ENCODE assay signal across 1 cellular context in the genomic region with DNA sequence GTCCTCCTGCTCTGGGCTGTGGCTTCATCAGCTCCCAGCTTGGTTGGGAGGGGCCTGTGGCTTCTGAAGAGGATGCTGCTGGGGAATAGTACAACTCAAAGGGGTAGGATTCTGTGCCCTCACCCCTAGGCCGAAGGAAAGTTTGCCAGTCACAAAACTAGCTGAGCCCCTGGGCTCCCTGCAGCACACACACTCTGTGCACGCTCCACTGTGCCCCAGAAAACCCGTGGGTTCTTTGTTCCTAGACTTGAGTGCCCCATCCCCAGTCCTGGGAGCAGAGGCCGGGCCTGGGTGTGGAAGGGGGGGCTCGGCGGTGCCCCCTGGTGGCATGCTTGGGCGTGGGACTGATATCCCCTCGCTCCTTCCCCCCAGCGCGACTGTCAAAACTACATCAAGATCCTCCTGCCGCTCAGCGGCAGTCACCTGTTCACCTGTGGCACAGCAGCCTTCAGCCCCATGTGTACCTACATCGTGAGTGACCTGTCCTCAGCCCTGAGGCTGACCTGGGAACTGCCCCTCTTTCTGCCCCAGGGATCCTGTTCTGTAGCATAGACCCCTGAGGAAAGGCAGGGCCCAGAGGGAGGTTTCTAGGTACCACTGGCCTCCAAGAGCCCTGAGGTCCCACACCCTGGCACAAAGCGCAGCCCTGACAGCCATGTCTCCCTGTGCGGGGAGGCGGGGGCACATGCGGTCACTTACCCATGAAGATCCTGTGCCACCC.
TF ChIP-seq lines count a peak whose summit lies in the region.

No MANE protein-coding gene starts in this region.

TF ChIP-seq in HepG2, 621 proteins besides CTCF, POLR2A, EP300 and RAD21 (continues in another document):
- TF ChIP-seq ZKSCAN1 (IDR thresholded peaks at IDR 0.05; ENCODE audit: low read length) (no peak), KAT2B (IDR thresholded peaks at IDR 0.05; ENCODE audit: borderline replicate concordance, low read depth, low read length) (no peak), POLR2AphosphoS2 (IDR thresholded peaks at IDR 0.05; ENCODE audit: low read depth, low read length) (no peak), FLYWCH1 (CRISPR knock-in tag; IDR thresholded peaks at IDR 0.05) (no peak), PATZ1 (CRISPR knock-in tag; IDR thresholded peaks at IDR 0.05) (peak; percentile 37; the same call in 1 of the 2 replicates), ATF1 (CRISPR knock-in tag; IDR thresholded peaks at IDR 0.05) (no peak), MLXIP (CRISPR knock-in tag; IDR thresholded peaks at IDR 0.05; ENCODE audit: borderline replicate concordance) (no peak), HNRNPLL (IDR thresholded peaks at IDR 0.05; ENCODE audit: low read depth, low read length, poor library complexity, severe bottlenecking) (no peak), ZNF572 (CRISPR knock-in tag; IDR thresholded peaks at IDR 0.05) (no peak), ZNF740 (CRISPR knock-in tag; IDR thresholded peaks at IDR 0.05) (0 out of 2 replicates have a peak, but pooled peaks have one; percentile 40), ZNF512 (CRISPR knock-in tag; IDR thresholded peaks at IDR 0.05) (0 out of 2 replicates have a peak, but pooled peaks have one; percentile 46), ZFP37 (CRISPR knock-in tag; IDR thresholded peaks at IDR 0.05; ENCODE audit: borderline replicate concordance) (no peak), ZBTB7A (CRISPR knock-in tag; IDR thresholded peaks at IDR 0.05) (no peak), ARID5B (CRISPR knock-in tag; IDR thresholded peaks at IDR 0.05) (no peak), RFXANK (CRISPR knock-in tag; IDR thresholded peaks at IDR 0.05) (no peak), ZNF766 (CRISPR knock-in tag; IDR thresholded peaks at IDR 0.05; ENCODE audit: borderline replicate concordance) (no peak), KDM1A (CRISPR knock-in tag; IDR thresholded peaks at IDR 0.05) (no peak), SMC3 (IDR thresholded peaks at IDR 0.05; ENCODE audit: low read length) (peak; percentile 56; the same call in 1 of the 2 replicates), ZNF274 (CRISPR knock-in tag; IDR thresholded peaks at IDR 0.05) (no peak), ZNF687 (CRISPR knock-in tag; IDR thresholded peaks at IDR 0.05) (peak; percentile 59), ARNTL (CRISPR knock-in tag; IDR thresholded peaks at IDR 0.05) (no peak), JARID2 (CRISPR knock-in tag; IDR thresholded peaks at IDR 0.05; ENCODE audit: insufficient replicate concordance) (no peak), HOXD1 (CRISPR knock-in tag; IDR thresholded peaks at IDR 0.05) (no peak), SALL1 (CRISPR knock-in tag; IDR thresholded peaks at IDR 0.05) (peak; percentile 26; the same call in 1 of the 2 replicates), MYC (CRISPR knock-in tag; IDR thresholded peaks at IDR 0.05; ENCODE audit: borderline replicate concordance) (peak; percentile 31; the same call in 1 of the 2 replicates), CAMTA2 (CRISPR knock-in tag; IDR thresholded peaks at IDR 0.05; ENCODE audit: borderline replicate concordance) (no peak), SIN3B (IDR thresholded peaks at IDR 0.05; ENCODE audit: low read length) (no peak), PITX1 (CRISPR knock-in tag; IDR thresholded peaks at IDR 0.05) (no peak), HMG20B (CRISPR knock-in tag; conservative IDR thresholded peaks at IDR 0.05) (no peak), STAG1 (CRISPR knock-in tag; IDR thresholded peaks at IDR 0.05) (peak; percentile 76), ERF (CRISPR knock-in tag; IDR thresholded peaks at IDR 0.05) (0 out of 2 replicates have a peak, but pooled peaks have one; percentile 29)
- TF ChIP-seq, protein P1, sequence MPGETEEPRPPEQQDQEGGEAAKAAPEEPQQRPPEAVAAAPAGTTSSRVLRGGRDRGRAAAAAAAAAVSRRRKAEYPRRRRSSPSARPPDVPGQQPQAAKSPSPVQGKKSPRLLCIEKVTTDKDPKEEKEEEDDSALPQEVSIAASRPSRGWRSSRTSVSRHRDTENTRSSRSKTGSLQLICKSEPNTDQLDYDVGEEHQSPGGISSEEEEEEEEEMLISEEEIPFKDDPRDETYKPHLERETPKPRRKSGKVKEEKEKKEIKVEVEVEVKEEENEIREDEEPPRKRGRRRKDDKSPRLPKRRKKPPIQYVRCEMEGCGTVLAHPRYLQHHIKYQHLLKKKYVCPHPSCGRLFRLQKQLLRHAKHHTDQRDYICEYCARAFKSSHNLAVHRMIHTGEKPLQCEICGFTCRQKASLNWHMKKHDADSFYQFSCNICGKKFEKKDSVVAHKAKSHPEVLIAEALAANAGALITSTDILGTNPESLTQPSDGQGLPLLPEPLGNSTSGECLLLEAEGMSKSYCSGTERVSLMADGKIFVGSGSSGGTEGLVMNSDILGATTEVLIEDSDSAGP (CRISPR knock-in tag; IDR thresholded peaks at IDR 0.05; ENCODE audit: borderline replicate concordance) = peak; percentile 16; the same call in 1 of the 2 replicates
- TF ChIP-seq, protein P2, sequence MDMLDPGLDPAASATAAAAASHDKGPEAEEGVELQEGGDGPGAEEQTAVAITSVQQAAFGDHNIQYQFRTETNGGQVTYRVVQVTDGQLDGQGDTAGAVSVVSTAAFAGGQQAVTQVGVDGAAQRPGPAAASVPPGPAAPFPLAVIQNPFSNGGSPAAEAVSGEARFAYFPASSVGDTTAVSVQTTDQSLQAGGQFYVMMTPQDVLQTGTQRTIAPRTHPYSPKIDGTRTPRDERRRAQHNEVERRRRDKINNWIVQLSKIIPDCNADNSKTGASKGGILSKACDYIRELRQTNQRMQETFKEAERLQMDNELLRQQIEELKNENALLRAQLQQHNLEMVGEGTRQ (IDR thresholded peaks at IDR 0.05; ENCODE audit: low read depth, low read length) = no peak
- TF ChIP-seq, protein P2 (CRISPR knock-in tag; IDR thresholded peaks at IDR 0.05; ENCODE audit: borderline replicate concordance) = no peak
- TF ChIP-seq, protein P3, sequence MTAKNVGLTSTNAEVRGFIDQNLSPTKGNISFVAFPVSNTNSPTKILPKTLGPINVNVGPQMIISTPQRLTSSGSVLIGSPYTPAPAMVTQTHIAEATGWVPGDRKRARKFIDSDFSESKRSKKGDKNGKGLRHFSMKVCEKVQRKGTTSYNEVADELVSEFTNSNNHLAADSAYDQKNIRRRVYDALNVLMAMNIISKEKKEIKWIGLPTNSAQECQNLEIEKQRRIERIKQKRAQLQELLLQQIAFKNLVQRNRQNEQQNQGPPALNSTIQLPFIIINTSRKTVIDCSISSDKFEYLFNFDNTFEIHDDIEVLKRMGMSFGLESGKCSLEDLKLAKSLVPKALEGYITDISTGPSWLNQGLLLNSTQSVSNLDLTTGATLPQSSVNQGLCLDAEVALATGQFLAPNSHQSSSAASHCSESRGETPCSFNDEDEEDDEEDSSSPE (CRISPR knock-in tag; IDR thresholded peaks at IDR 0.05) = no peak
